Comparison of ENCODE assay signal across 8 cellular contexts in genomic region chr12:39443704-39444234, GRCh38. TPM values are rescaled to one million over a fixed set of nuclear protein-coding genes. Genes with fewer than 3 reads are reported as not detected.
DNase-seq lines count a peak whose midpoint lies in the region; ATAC-seq, FAIRE-seq and TF ChIP-seq lines count a peak whose summit lies in the region.

No MANE protein-coding gene starts in this region.

- TF ChIP-seq CTCF in adrenal gland (IDR thresholded peaks at IDR 0.05): no peak
- TF ChIP-seq CTCF in keratinocyte (optimal IDR thresholded peaks at IDR 0.05 in 1 of 3, IDR thresholded peaks at IDR 0.05 in 1 of 3, conservative IDR thresholded peaks at IDR 0.05 in 1 of 3; ENCODE audit: extremely low read depth in 1 of 3, insufficient read depth in 2 of 3, low read length in 3 of 3): no peak

- H3K4me2 ChIP-seq in keratinocyte (ENCODE audit: control insufficient read depth, extremely low read depth, insufficient read depth, low read depth, low read length): peak overlapping the region; percentile 79

- H3K9me3 ChIP-seq in adrenal gland (replicated peaks in 1 of 3) (no peaks in the 10 kb centered on the region), keratinocyte (ENCODE audit: control insufficient read depth, low read depth, low read length) (no peaks in the 10 kb centered on the region)

- no peak for FAIRE-seq in keratinocyte (lab: Jason Lieb, UNC)

- CTCF ChIA-PET in activated naive CD4-positive, alpha-beta T cell treated with anti-CD3 and anti-CD28 coated beads for 36 hours (lab: Charles Lee): interaction anchor here (0.5 to 1.7 kb wide), 5 partner anchors 9 to 176 kb away, joined by 3 to 5 read pairs (median 4); partner anchors contain the start of gene ABCD2

- no peaks in the 10 kb centered on the region for H4K20me1 ChIP-seq in keratinocyte (ENCODE audit: control insufficient read depth, extremely low read depth, insufficient read depth, low read length)

- H3K4me1 ChIP-seq in adrenal gland (replicated peaks in 1 of 2): peaks cover 4 to 7% of the 10 kb centered on the region in 2 donors
- H3K4me1 ChIP-seq in keratinocyte (ENCODE audit: control insufficient read depth, extremely low read depth, insufficient read depth, low read length): peaks cover 15% of the 10 kb centered on the region

- H3K36me3 Mint-ChIP-seq in activated naive CD4-positive, alpha-beta T cell treated with anti-CD3 and anti-CD28 coated beads for 36 hours (ENCODE audit: low read depth): no peaks in the 10 kb centered on the region

- dilution Hi-C loops in keratinocyte (cut with MboI; ENCODE audit: extremely low pct_ligation_motif_present, low sequenced_read_pairs): no loop called here

- H3K79me2 ChIP-seq in keratinocyte (ENCODE audit: control insufficient read depth, insufficient read depth, low read length): peaks cover 20% of the 10 kb centered on the region

- H3K9ac ChIP-seq in keratinocyte (ENCODE audit: control insufficient read depth, extremely low read depth, insufficient read depth, low read length): peak overlapping the region; percentile 79

- peak overlapping the region; percentile 88 for H2AFZ ChIP-seq in keratinocyte (ENCODE audit: control insufficient read depth, low read length)

- DNase-seq in activated naive CD4-positive, alpha-beta T cell treated with anti-CD3 and anti-CD28 coated beads for 36 hours: no peak
- DNase-seq in activated naive CD4-positive, alpha-beta T cell (lab: John Stamatoyannopoulos, UW): no peak
- DNase-seq in adrenal gland (no peak), keratinocyte (ENCODE audit: low read depth, low spot score) (no peak)
- no peak for DNase-seq in stimulated activated naive CD8-positive, alpha-beta T cell treated with anti-CD3 and anti-CD28 coated beads, Interleukin-15, amount 100 ng/mL, for 72 hours

- no peak for TF ChIP-seq POLR2A in adrenal gland (IDR thresholded peaks at IDR 0.05)
- no peak for TF ChIP-seq POLR2A in GM18505 (IDR thresholded peaks at IDR 0.05; ENCODE audit: borderline replicate concordance, extremely low read depth, insufficient read depth, insufficient read length)

- intact Hi-C loops in activated naive CD4-positive, alpha-beta T cell treated with anti-CD3 and anti-CD28 coated beads for 36 hours (cut with micrococcal nuclease): loop anchor here (1.0 to 2.0 kb wide), 8 partner anchors 24 to 1127 kb away; partner anchors contain the start of genes ALG10B and SLC2A13
- intact Hi-C loops in adrenal gland (cut with DNase I): no loop called here

- H3K36me3 ChIP-seq in adrenal gland (replicated peaks in 1 of 2) (no peaks in the 10 kb centered on the region), keratinocyte (ENCODE audit: control insufficient read depth in 2 of 2, extremely low read depth in 1 of 2, insufficient read depth in 2 of 2, low read length in 2 of 2) (no peaks in the 10 kb centered on the region)

- H3K27ac Mint-ChIP-seq in activated naive CD4-positive, alpha-beta T cell treated with anti-CD3 and anti-CD28 coated beads for 36 hours: no peak overlapping the region
- H3K27ac Mint-ChIP-seq in stimulated activated naive CD8-positive, alpha-beta T cell treated with anti-CD3 and anti-CD28 coated beads, Interleukin-15, amount 100 ng/mL, for 72 hours: peak overlapping the region; percentile 66 to 69

- WGBS in adrenal gland, 4 donors: 2 to 9% (median 3%) methylated on average over 5 to 7 of the region's 7 CpGs

- H3K27me3 Mint-ChIP-seq in activated naive CD4-positive, alpha-beta T cell treated with anti-CD3 and anti-CD28 coated beads for 36 hours (ENCODE audit: low read depth): no peaks in the 10 kb centered on the region
- peaks cover 8% of the 10 kb centered on the region for H3K27me3 Mint-ChIP-seq in stimulated activated naive CD8-positive, alpha-beta T cell treated with anti-CD3 and anti-CD28 coated beads, Interleukin-15, amount 100 ng/mL, for 72 hours

- no peak for ATAC-seq in stimulated activated naive CD8-positive, alpha-beta T cell treated with anti-CD3 and anti-CD28 coated beads, Interleukin-15, amount 100 ng/mL, for 72 hours
- ATAC-seq in GM19397 (IDR thresholded peaks at IDR 0.05; ENCODE audit: unreplicated experiment) (no peak), GM18505 (IDR thresholded peaks at IDR 0.05; ENCODE audit: unreplicated experiment) (no peak), GM21381 (IDR thresholded peaks at IDR 0.05; ENCODE audit: unreplicated experiment) (no peak)

- H3K4me3 Mint-ChIP-seq in activated naive CD4-positive, alpha-beta T cell treated with anti-CD3 and anti-CD28 coated beads for 36 hours: peak overlapping the region; percentile 70
- H3K4me3 Mint-ChIP-seq in stimulated activated naive CD8-positive, alpha-beta T cell treated with anti-CD3 and anti-CD28 coated beads, Interleukin-15, amount 100 ng/mL, for 72 hours: peak overlapping the region; percentile 64 to 78

- H3K27me3 ChIP-seq in adrenal gland (no peaks in the 10 kb centered on the region), keratinocyte (ENCODE audit: control insufficient read depth, extremely low read depth, insufficient read depth, low read length) (no peaks in the 10 kb centered on the region)

- peak overlapping the region in 2 of 4 donors; percentile 55 to 87 for H3K4me3 ChIP-seq in adrenal gland
- peak overlapping the region; percentile 53 to 90 (median 82) for H3K4me3 ChIP-seq in keratinocyte (ENCODE audit: control insufficient read depth in 2 of 3, extremely low read depth in 1 of 3, insufficient read depth in 2 of 3, low read depth in 1 of 3, low read length in 3 of 3)

- H3K27ac ChIP-seq in adrenal gland (peak overlapping the region; percentile 39 to 94 (median 90)), keratinocyte (ENCODE audit: control insufficient read depth, insufficient read depth, low read length) (peak overlapping the region; percentile 39)

- H3K4me1 Mint-ChIP-seq in activated naive CD4-positive, alpha-beta T cell treated with anti-CD3 and anti-CD28 coated beads for 36 hours (ENCODE audit: low read depth): peaks cover 14% of the 10 kb centered on the region
- H3K4me1 Mint-ChIP-seq in stimulated activated naive CD8-positive, alpha-beta T cell treated with anti-CD3 and anti-CD28 coated beads, Interleukin-15, amount 100 ng/mL, for 72 hours: peaks cover 21% of the 10 kb centered on the region

- no peaks in the 10 kb centered on the region for H3K9me3 Mint-ChIP-seq in activated naive CD4-positive, alpha-beta T cell treated with anti-CD3 and anti-CD28 coated beads for 36 hours
- H3K9me3 Mint-ChIP-seq in stimulated activated naive CD8-positive, alpha-beta T cell treated with anti-CD3 and anti-CD28 coated beads, Interleukin-15, amount 100 ng/mL, for 72 hours: no peaks in the 10 kb centered on the region

- no peaks in the 10 kb centered on the region for H3K9me1 ChIP-seq in keratinocyte (ENCODE audit: control insufficient read depth, extremely low read depth, insufficient read depth, low read length)

RNA-seq across cellular contexts. Expression of gene KIF21A, which starts 0.8 kb away (rescaled TPM):
- 10 to 100 TPM; 21.4 to 22.0 TPM for total RNA-seq in activated naive CD4-positive, alpha-beta T cell treated with anti-CD3 and anti-CD28 coated beads for 36 hours
- total RNA-seq in adrenal gland: 10 to 100 TPM in 4 of 8 donors, 1 to 10 TPM in 4; 5.9 to 24.0 (median 11.0) TPM
- polyA plus RNA-seq in adrenal gland (10 to 100 TPM in 1 of 3 donors, 1 to 10 TPM in 2; 5.8 to 29.7 (median 6.3) TPM), keratinocyte (17.2 to 27.5 TPM (median 21.1 TPM) in 3 replicates)
- 45.3 TPM for polyA plus RNA-seq in keratinocyte (2011; ENCODE audit: low read depth)
- 11.9 and 20.9 TPM in 2 replicates for polyA plus RNA-seq in keratinocyte (2011; cell fraction: cytosol; rRNA removed)
- 25.6 and 35.9 TPM in 2 replicates for polyA plus RNA-seq in keratinocyte (2011; cell fraction: nucleus; rRNA removed)
- polyA plus RNA-seq in keratinocyte (2012; ENCODE audit: low replicate concordance): 18.3 and 23.1 TPM in 2 replicates
- polyA minus RNA-seq in keratinocyte: 10.2 to 56.7 TPM (median 27.9 TPM) in 3 replicates
- 10.6 TPM for polyA minus RNA-seq in keratinocyte (2011; cell fraction: cytosol; rRNA and poly(A)+ RNA removed)
- 40.2 and 76.2 TPM in 2 replicates for polyA minus RNA-seq in keratinocyte (2011; cell fraction: nucleus; rRNA and poly(A)+ RNA removed)
